In the genomic region with DNA sequence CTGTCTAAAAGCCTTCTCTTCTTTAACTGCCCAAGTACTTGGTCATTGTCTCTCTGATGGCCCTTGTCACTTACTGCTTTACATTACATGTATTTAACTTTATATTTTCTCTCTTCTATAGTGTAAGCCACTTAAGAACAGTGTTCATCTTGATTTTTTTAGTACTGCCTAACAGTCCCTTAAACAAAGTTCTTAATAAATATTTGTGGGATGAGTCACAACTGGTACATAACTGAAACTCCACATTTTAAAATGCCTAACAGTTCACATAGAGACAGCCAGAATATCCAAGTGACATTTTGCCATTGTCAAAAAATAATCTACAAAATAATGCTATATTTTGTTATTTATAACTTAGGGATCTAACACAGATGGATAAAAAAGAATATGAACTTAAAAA, we compare ENCODE assay signal across 1 cellular context.
TF ChIP-seq lines count a peak whose summit lies in the region.

No MANE protein-coding gene starts in this region.

TF ChIP-seq in GM23338, 12 proteins besides CTCF, POLR2A, EP300 and RAD21 (continued from another document):
- TF ChIP-seq, protein P1, sequence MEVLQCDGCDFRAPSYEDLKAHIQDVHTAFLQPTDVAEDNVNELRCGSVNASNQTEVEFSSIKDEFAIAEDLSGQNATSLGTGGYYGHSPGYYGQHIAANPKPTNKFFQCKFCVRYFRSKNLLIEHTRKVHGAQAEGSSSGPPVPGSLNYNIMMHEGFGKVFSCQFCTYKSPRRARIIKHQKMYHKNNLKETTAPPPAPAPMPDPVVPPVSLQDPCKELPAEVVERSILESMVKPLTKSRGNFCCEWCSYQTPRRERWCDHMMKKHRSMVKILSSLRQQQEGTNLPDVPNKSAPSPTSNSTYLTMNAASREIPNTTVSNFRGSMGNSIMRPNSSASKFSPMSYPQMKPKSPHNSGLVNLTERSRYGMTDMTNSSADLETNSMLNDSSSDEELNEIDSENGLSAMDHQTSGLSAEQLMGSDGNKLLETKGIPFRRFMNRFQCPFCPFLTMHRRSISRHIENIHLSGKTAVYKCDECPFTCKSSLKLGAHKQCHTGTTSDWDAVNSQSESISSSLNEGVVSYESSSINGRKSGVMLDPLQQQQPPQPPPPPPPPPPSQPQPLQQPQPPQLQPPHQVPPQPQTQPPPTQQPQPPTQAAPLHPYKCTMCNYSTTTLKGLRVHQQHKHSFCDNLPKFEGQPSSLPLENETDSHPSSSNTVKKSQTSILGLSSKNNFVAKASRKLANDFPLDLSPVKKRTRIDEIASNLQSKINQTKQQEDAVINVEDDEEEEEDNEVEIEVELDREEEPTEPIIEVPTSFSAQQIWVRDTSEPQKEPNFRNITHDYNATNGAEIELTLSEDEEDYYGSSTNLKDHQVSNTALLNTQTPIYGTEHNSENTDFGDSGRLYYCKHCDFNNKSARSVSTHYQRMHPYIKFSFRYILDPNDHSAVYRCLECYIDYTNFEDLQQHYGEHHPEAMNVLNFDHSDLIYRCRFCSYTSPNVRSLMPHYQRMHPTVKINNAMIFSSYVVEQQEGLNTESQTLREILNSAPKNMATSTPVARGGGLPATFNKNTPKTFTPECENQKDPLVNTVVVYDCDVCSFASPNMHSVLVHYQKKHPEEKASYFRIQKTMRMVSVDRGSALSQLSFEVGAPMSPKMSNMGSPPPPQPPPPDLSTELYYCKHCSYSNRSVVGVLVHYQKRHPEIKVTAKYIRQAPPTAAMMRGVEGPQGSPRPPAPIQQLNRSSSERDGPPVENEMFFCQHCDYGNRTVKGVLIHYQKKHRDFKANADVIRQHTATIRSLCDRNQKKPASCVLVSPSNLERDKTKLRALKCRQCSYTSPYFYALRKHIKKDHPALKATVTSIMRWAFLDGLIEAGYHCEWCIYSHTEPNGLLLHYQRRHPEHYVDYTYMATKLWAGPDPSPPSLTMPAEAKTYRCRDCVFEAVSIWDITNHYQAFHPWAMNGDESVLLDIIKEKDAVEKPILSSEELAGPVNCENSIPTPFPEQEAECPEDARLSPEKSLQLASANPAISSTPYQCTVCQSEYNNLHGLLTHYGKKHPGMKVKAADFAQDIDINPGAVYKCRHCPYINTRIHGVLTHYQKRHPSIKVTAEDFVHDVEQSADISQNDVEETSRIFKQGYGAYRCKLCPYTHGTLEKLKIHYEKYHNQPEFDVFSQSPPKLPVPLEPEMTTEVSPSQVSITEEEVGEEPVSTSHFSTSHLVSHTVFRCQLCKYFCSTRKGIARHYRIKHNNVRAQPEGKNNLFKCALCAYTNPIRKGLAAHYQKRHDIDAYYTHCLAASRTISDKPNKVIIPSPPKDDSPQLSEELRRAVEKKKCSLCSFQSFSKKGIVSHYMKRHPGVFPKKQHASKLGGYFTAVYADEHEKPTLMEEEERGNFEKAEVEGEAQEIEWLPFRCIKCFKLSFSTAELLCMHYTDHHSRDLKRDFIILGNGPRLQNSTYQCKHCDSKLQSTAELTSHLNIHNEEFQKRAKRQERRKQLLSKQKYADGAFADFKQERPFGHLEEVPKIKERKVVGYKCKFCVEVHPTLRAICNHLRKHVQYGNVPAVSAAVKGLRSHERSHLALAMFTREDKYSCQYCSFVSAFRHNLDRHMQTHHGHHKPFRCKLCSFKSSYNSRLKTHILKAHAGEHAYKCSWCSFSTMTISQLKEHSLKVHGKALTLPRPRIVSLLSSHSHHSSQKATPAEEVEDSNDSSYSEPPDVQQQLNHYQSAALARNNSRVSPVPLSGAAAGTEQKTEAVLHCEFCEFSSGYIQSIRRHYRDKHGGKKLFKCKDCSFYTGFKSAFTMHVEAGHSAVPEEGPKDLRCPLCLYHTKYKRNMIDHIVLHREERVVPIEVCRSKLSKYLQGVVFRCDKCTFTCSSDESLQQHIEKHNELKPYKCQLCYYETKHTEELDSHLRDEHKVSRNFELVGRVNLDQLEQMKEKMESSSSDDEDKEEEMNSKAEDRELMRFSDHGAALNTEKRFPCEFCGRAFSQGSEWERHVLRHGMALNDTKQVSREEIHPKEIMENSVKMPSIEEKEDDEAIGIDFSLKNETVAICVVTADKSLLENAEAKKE (CRISPR knock-in tag; IDR thresholded peaks at IDR 0.05) = no peak
- TF ChIP-seq, protein P2, sequence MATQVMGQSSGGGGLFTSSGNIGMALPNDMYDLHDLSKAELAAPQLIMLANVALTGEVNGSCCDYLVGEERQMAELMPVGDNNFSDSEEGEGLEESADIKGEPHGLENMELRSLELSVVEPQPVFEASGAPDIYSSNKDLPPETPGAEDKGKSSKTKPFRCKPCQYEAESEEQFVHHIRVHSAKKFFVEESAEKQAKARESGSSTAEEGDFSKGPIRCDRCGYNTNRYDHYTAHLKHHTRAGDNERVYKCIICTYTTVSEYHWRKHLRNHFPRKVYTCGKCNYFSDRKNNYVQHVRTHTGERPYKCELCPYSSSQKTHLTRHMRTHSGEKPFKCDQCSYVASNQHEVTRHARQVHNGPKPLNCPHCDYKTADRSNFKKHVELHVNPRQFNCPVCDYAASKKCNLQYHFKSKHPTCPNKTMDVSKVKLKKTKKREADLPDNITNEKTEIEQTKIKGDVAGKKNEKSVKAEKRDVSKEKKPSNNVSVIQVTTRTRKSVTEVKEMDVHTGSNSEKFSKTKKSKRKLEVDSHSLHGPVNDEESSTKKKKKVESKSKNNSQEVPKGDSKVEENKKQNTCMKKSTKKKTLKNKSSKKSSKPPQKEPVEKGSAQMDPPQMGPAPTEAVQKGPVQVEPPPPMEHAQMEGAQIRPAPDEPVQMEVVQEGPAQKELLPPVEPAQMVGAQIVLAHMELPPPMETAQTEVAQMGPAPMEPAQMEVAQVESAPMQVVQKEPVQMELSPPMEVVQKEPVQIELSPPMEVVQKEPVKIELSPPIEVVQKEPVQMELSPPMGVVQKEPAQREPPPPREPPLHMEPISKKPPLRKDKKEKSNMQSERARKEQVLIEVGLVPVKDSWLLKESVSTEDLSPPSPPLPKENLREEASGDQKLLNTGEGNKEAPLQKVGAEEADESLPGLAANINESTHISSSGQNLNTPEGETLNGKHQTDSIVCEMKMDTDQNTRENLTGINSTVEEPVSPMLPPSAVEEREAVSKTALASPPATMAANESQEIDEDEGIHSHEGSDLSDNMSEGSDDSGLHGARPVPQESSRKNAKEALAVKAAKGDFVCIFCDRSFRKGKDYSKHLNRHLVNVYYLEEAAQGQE (IDR thresholded peaks at IDR 0.05; ENCODE audit: unreplicated experiment) = no peak
- no peak for TF ChIP-seq ZNF331 (CRISPR knock-in tag; IDR thresholded peaks at IDR 0.05; ENCODE audit: low read depth)
- TF ChIP-seq ZNF114 (CRISPR knock-in tag; IDR thresholded peaks at IDR 0.05) = no peak
- TF ChIP-seq CREB1 (CRISPR knock-in tag; IDR thresholded peaks at IDR 0.05; ENCODE audit: low read depth) = no peak
- no peak for TF ChIP-seq EZH2phosphoT487 (IDR thresholded peaks at IDR 0.05; ENCODE audit: unreplicated experiment)
- TF ChIP-seq STAT1 (IDR thresholded peaks at IDR 0.05; ENCODE audit: unreplicated experiment) = no peak
- TF ChIP-seq NANOG (IDR thresholded peaks at IDR 0.05; ENCODE audit: borderline replicate concordance) = no peak
- TF ChIP-seq EZH2 (IDR thresholded peaks at IDR 0.05; ENCODE audit: low read depth, unreplicated experiment) = no peak
